ENCODE assay signal across 1 cellular context in genomic region chr14:59483819-59484610, GRCh38.
TF ChIP-seq lines count a peak whose summit lies in the region.

A gene with protein sequence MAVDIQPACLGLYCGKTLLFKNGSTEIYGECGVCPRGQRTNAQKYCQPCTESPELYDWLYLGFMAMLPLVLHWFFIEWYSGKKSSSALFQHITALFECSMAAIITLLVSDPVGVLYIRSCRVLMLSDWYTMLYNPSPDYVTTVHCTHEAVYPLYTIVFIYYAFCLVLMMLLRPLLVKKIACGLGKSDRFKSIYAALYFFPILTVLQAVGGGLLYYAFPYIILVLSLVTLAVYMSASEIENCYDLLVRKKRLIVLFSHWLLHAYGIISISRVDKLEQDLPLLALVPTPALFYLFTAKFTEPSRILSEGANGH (plus strand): TSS chr14:59484517. CDS start chr14:59484590, 73 bp downstream.
Gene L3HYPDH, minus strand, starts transcription at chr14:59484408. Its CDS starts 92 bp downstream, at chr14:59484316.

TF ChIP-seq in GM12878, 131 proteins besides CTCF, POLR2A, EP300 and RAD21 (continued from another document and continues in another):
- TF ChIP-seq ZBTB4 (CRISPR knock-in tag; IDR thresholded peaks at IDR 0.05) (no peak), BCL3 (IDR thresholded peaks at IDR 0.05; ENCODE audit: borderline replicate concordance, insufficient read depth, low read depth, low read length, poor library complexity, severe bottlenecking) (no peak), HDAC2 (IDR thresholded peaks at IDR 0.05) (0 out of 2 replicates have a peak, but pooled peaks have one; percentile 60), NKRF (conservative IDR thresholded peaks at IDR 0.05) (peak; percentile 96), CBFB (IDR thresholded peaks at IDR 0.05; ENCODE audit: low read depth) (peak; percentile 24; the same call in 1 of the 2 replicates), ZZZ3 (IDR thresholded peaks at IDR 0.05; ENCODE audit: control insufficient read depth, insufficient read length, low read depth) (no peak), ZNF592 (IDR thresholded peaks at IDR 0.05) (no peak), NFIC (IDR thresholded peaks at IDR 0.05; ENCODE audit: low read depth, low read length) (no peak), PML (IDR thresholded peaks at IDR 0.05; ENCODE audit: low read length) (peak; percentile 92), JUNB (IDR thresholded peaks at IDR 0.05) (no peak), DPF2 (IDR thresholded peaks at IDR 0.05) (peak; percentile 83), POLR2AphosphoS5 (IDR thresholded peaks at IDR 0.05; ENCODE audit: low read length) (peak; percentile 89), ZNF687 (IDR thresholded peaks at IDR 0.05) (peak; percentile 92), MYC (IDR thresholded peaks at IDR 0.05; ENCODE audit: insufficient read depth, insufficient read length, insufficient replicate concordance, low read length, severe bottlenecking) (peak; percentile 97), POU2F2 (IDR thresholded peaks at IDR 0.05; ENCODE audit: borderline replicate concordance, low read depth, low read length) (peak; percentile 10; the same call in 1 of the 3 replicates), NR2C2 (IDR thresholded peaks at IDR 0.05; ENCODE audit: borderline replicate concordance, control insufficient read depth, insufficient read length, low read depth) (no peak), JUND (IDR thresholded peaks at IDR 0.05; ENCODE audit: low read depth, low read length) (no peak), GABPA (IDR thresholded peaks at IDR 0.05; ENCODE audit: low read depth) (0 out of 2 replicates have a peak, but pooled peaks have one; percentile 49), YY1 (IDR thresholded peaks at IDR 0.05; ENCODE audit: low read depth, low read length) (peak; percentile 31), ETV6 (conservative IDR thresholded peaks at IDR 0.05 in 1 of 2, IDR thresholded peaks at IDR 0.05 in 1 of 2; ENCODE audit: borderline replicate concordance in 1 of 2, low read depth in 1 of 2) (no peak), FOXM1 (IDR thresholded peaks at IDR 0.05; ENCODE audit: low read depth, low read length) (no peak), SP1 (IDR thresholded peaks at IDR 0.05; ENCODE audit: low read depth, low read length) (peak; percentile 35), RUNX3 (IDR thresholded peaks at IDR 0.05; ENCODE audit: low read length) (peak; percentile 55), RELB (IDR thresholded peaks at IDR 0.05; ENCODE audit: low read depth) (no peak), ASH2L (IDR thresholded peaks at IDR 0.05; ENCODE audit: borderline replicate concordance, low read depth) (no peak)
- TF ChIP-seq, protein P1, sequence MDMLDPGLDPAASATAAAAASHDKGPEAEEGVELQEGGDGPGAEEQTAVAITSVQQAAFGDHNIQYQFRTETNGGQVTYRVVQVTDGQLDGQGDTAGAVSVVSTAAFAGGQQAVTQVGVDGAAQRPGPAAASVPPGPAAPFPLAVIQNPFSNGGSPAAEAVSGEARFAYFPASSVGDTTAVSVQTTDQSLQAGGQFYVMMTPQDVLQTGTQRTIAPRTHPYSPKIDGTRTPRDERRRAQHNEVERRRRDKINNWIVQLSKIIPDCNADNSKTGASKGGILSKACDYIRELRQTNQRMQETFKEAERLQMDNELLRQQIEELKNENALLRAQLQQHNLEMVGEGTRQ (IDR thresholded peaks at IDR 0.05; ENCODE audit: borderline replicate concordance, low read depth, low read length), result no peak; the same call in 1 of the 2 replicates
- TF ChIP-seq, protein P2, sequence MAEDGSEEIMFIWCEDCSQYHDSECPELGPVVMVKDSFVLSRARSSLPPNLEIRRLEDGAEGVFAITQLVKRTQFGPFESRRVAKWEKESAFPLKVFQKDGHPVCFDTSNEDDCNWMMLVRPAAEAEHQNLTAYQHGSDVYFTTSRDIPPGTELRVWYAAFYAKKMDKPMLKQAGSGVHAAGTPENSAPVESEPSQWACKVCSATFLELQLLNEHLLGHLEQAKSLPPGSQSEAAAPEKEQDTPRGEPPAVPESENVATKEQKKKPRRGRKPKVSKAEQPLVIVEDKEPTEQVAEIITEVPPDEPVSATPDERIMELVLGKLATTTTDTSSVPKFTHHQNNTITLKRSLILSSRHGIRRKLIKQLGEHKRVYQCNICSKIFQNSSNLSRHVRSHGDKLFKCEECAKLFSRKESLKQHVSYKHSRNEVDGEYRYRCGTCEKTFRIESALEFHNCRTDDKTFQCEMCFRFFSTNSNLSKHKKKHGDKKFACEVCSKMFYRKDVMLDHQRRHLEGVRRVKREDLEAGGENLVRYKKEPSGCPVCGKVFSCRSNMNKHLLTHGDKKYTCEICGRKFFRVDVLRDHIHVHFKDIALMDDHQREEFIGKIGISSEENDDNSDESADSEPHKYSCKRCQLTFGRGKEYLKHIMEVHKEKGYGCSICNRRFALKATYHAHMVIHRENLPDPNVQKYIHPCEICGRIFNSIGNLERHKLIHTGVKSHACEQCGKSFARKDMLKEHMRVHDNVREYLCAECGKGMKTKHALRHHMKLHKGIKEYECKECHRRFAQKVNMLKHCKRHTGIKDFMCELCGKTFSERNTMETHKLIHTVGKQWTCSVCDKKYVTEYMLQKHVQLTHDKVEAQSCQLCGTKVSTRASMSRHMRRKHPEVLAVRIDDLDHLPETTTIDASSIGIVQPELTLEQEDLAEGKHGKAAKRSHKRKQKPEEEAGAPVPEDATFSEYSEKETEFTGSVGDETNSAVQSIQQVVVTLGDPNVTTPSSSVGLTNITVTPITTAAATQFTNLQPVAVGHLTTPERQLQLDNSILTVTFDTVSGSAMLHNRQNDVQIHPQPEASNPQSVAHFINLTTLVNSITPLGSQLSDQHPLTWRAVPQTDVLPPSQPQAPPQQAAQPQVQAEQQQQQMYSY (CRISPR knock-in tag; IDR thresholded peaks at IDR 0.05), result no peak
